25 cellular contexts compared by ENCODE assay signal in the genomic region with DNA sequence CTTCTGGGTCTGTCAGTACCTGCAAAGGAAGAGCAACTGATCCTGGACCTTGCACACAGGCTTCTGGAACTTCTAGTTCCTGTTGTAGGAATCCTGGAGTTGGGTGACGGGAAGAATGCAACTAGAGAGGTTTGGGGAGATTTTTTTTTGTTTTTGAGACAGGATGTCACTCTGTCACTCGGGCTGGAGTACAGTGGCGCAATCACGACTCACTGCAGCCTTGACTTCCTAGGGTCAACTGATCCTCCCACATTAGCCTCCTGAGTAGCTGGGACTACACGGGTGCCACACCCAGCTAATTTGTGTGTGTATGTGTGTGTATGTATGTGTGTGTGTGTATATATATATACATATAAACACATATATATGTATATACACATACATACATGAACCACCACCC. TPM values are rescaled to one million over a fixed set of nuclear protein-coding genes. Genes with fewer than 3 reads are reported as not detected.
A peak's percentile ranks its signal among the peaks of the same experiment; 100 is the strongest.
DNase-seq lines count a peak whose midpoint lies in the region; TF ChIP-seq lines count a peak whose summit lies in the region.
"Had no signal": no experiment of that assay in that cellular context is flagged by ENCODE, and none has a peak within 500 bp of the region (broad histone marks: within the 10 kb centered on the region; RNA-seq: fewer than 3 reads in every experiment).

No MANE protein-coding gene starts in this region.

- intact Hi-C loops in CD4-positive, alpha-beta memory T cell (cut with micrococcal nuclease): no loop called here
- intact Hi-C loops in transverse colon (cut with DNase I; ENCODE audit: low total_unique reads): no loop called here

- CTCF ChIA-PET in CD4-positive, alpha-beta memory T cell (lab: Charles Lee; ENCODE audit: partially characterized antibody): interaction anchor here (0.5 to 1.7 kb wide), 3 partner anchors 13 to 29 kb away, joined by 3 to 7 read pairs (median 3); no protein-coding TSS in a partner anchor

- POLR2A ChIA-PET in CD4-positive, alpha-beta memory T cell (lab: Charles Lee; ENCODE audit: partially characterized antibody): no interaction called here

- peaks cover 6% of the 10 kb centered on the region for H3K36me3 ChIP-seq in CD4-positive, alpha-beta memory T cell (ENCODE audit: insufficient read depth, low read length)
- H3K36me3 ChIP-seq in transverse colon: peaks cover 0 to 14% (median 7%) of the 10 kb centered on the region in 4 donors
- H3K36me3 ChIP-seq: neural progenitor cell, SJCRH30 had no signal

- no peaks in the 10 kb centered on the region for H3K27me3 Mint-ChIP-seq in CD4-positive, alpha-beta memory T cell
- H3K27me3 Mint-ChIP-seq: activated naive CD8-positive, alpha-beta T cell treated with anti-CD3 and anti-CD28 coated beads, Interleukin-2, amount 50 U/mL, for 24 hours; brain; CD4-positive, CD25-positive, alpha-beta regulatory T cell; progenitor cell of endocrine pancreas had no signal

- H3K9me3 ChIP-seq in CD4-positive, alpha-beta memory T cell (ENCODE audit: control insufficient read depth in 1 of 2, low read length in 2 of 2): no peaks in the 10 kb centered on the region
- no peaks in the 10 kb centered on the region for H3K9me3 ChIP-seq in transverse colon
- H3K9me3 ChIP-seq: SJCRH30, vagina had no signal

- peak overlapping the region in 6 of 7 donors; percentile 62 to 95 (median 78) for H3K27ac Mint-ChIP-seq in CD4-positive, alpha-beta memory T cell
- H3K27ac Mint-ChIP-seq: activated naive CD8-positive, alpha-beta T cell treated with anti-CD3 and anti-CD28 coated beads, Interleukin-2, amount 50 U/mL, for 24 hours; brain; neural progenitor cell; progenitor cell of endocrine pancreas had no signal

- peaks cover 15 to 36% (median 29%) of the 10 kb centered on the region in 4 donors for H3K4me1 Mint-ChIP-seq in CD4-positive, alpha-beta memory T cell

- H3K4me3 Mint-ChIP-seq in CD4-positive, alpha-beta memory T cell: peak overlapping the region in 1 of 8 donors; percentile 35
- H3K4me3 Mint-ChIP-seq: activated naive CD8-positive, alpha-beta T cell treated with anti-CD3 and anti-CD28 coated beads, Interleukin-2, amount 50 U/mL, for 24 hours; brain; neural progenitor cell; T-helper 1 cell treated with Interleukin-12 subunit alpha and Interleukin-12 subunit beta and Interleukin-4 antibody, amounts not matched to agents 30 μg/mL and 1 μg/mL, for 36 hours had no signal

- H3K4me3 ChIP-seq in CD4-positive, alpha-beta memory T cell (ENCODE audit: low read length in 2 of 2): no peak overlapping the region
- H3K4me3 ChIP-seq in foreskin fibroblast (ENCODE audit: low read depth in 1 of 2, low read length in 2 of 2) (no peak overlapping the region), transverse colon (no peak overlapping the region)
- H3K4me3 ChIP-seq: neural progenitor cell, SJCRH30, vagina had no signal

- H3K4me1 ChIP-seq in CD4-positive, alpha-beta memory T cell (ENCODE audit: insufficient read depth, low read length): peaks cover 32% of the 10 kb centered on the region
- peaks cover 8 to 20% (median 10%) of the 10 kb centered on the region in 4 donors for H3K4me1 ChIP-seq in transverse colon
- H3K4me1 ChIP-seq: neural progenitor cell had no signal

- no peak for TF ChIP-seq POLR2A in transverse colon (IDR thresholded peaks at IDR 0.05)

- no peak for DNase-seq in CD4-positive, alpha-beta memory T cell
- peak; percentile 54 for DNase-seq in MV-4-11 (lab: John Stamatoyannopoulos, UW)
- peak; percentile 40 to 62 for DNase-seq in foreskin fibroblast
- no peak for DNase-seq in transverse colon
- no peak for DNase-seq in T-helper 2 cell
- DNase-seq: activated CD4-positive, alpha-beta T cell treated with anti-CD3 and anti-CD28 coated beads, Interleukin-2, amount 50 U/mL, for 1 hour; activated CD8-positive, alpha-beta memory T cell treated with anti-CD3 and anti-CD28 coated beads, Interleukin-2, amount 50 U/mL, for 48 hours; activated effector memory CD4-positive, alpha-beta T cell treated with Interleukin-2 at 50 U/mL for 16 hours; activated naive CD8-positive, alpha-beta T cell treated with anti-CD3 and anti-CD28 coated beads, Interleukin-2, amount 50 U/mL, for 24 hours; CD4-positive, CD25-positive, alpha-beta regulatory T cell; DMS153; effector CD8-positive, alpha-beta T cell; foreskin melanocyte; GF-D8; hypothalamus; NCI-H1417; NCI-H2081 treated with DMSO at 0.1 percent for 48 hours; NCI-H446; SJCRH30; substantia nigra had no signal

- in situ Hi-C loops in transverse colon (cut with MboI; ENCODE audit: low pct_ligation_motif_present in 1 of 4, low pct_unique_long_range_greater_than_20kb in 1 of 4, low sequenced_read_pairs in 3 of 4): no loop called here

- TF ChIP-seq EP300 in transverse colon (IDR thresholded peaks at IDR 0.05; ENCODE audit: low read depth): no peak

- H3K27me3 ChIP-seq in CD4-positive, alpha-beta memory T cell (ENCODE audit: insufficient read depth, low read length): no peaks in the 10 kb centered on the region
- no peaks in the 10 kb centered on the region for H3K27me3 ChIP-seq in transverse colon
- H3K27me3 ChIP-seq: neural progenitor cell, SJCRH30, vagina had no signal

- no peak overlapping the region for H3K27ac ChIP-seq in CD4-positive, alpha-beta memory T cell (ENCODE audit: low read depth, low read length)
- H3K27ac ChIP-seq in transverse colon: no peak overlapping the region
- H3K27ac ChIP-seq: neural progenitor cell, SJCRH30, vagina had no signal

- TF ChIP-seq CTCF in foreskin fibroblast (IDR thresholded peaks at IDR 0.05; ENCODE audit: low read depth, low read length) (no peak), transverse colon (IDR thresholded peaks at IDR 0.05) (no peak)

- H3K9me3 Mint-ChIP-seq in CD4-positive, alpha-beta memory T cell: no peaks in the 10 kb centered on the region
- H3K9me3 Mint-ChIP-seq: activated naive CD8-positive, alpha-beta T cell treated with anti-CD3 and anti-CD28 coated beads, Interleukin-2, amount 50 U/mL, for 24 hours; brain; CD4-positive, CD25-positive, alpha-beta regulatory T cell; neural progenitor cell; T-helper 1 cell treated with Interleukin-12 subunit alpha and Interleukin-12 subunit beta and Interleukin-4 antibody, amounts not matched to agents 30 μg/mL and 1 μg/mL, for 36 hours had no signal

- WGBS in transverse colon (ENCODE audit: low coverage in 1 of 2), 2 donors: 82% methylated on average over 5 of the region's 5 CpGs; no CpG with 5 or more reads in 1 of the 2 donors

- peaks cover 21 to 38% of the 10 kb centered on the region in 2 donors for H3K36me3 Mint-ChIP-seq in CD4-positive, alpha-beta memory T cell

RNA-seq across cellular contexts. Expression of gene ENTREP3, which starts 18.8 kb away (rescaled TPM):
- 10 to 100 TPM; 10.5 to 12.2 TPM for total RNA-seq in CD4-positive, alpha-beta memory T cell
- 1 to 10 TPM in 1 of 2 donors, under 1 TPM in 1; 0.50 to 1.8 TPM for polyA plus RNA-seq in CD4-positive, alpha-beta memory T cell
- total RNA-seq in transverse colon: 10 to 100 TPM in 3 of 4 donors, 1 to 10 TPM in 1; 9.0 to 21.9 (median 15.7) TPM

RNA-seq across cellular contexts. Expression of gene SCAMP3, which starts 25.7 kb away (rescaled TPM):
- 100 to 1,000 TPM in 1 of 2 experiments, 10 to 100 TPM in 1; 94.4 to 101 TPM for total RNA-seq in CD4-positive, alpha-beta memory T cell
- polyA plus RNA-seq in CD4-positive, alpha-beta memory T cell: 100 to 1,000 TPM; 132 to 160 TPM
- total RNA-seq in transverse colon: 10 to 100 TPM in 3 of 4 donors, 1 to 10 TPM in 1; 7.8 to 61.3 (median 35.2) TPM

RNA-seq across cellular contexts. Expression of gene MTX1, which starts 28.0 kb away (rescaled TPM):
- 10 to 100 TPM; 17.7 to 18.2 TPM for total RNA-seq in CD4-positive, alpha-beta memory T cell
- 10 to 100 TPM; 42.5 to 65.5 TPM for polyA plus RNA-seq in CD4-positive, alpha-beta memory T cell
- total RNA-seq in transverse colon: 10 to 100 TPM; 24.3 to 64.0 (median 46.0) TPM

RNA-seq across cellular contexts. Expression of gene THBS3, which starts 28.8 kb away (rescaled TPM):
- 10 to 100 TPM; 30.9 to 33.5 TPM for total RNA-seq in CD4-positive, alpha-beta memory T cell
- 1 to 10 TPM; 6.1 to 6.7 TPM for polyA plus RNA-seq in CD4-positive, alpha-beta memory T cell
- total RNA-seq in transverse colon: 10 to 100 TPM; 19.2 to 37.8 (median 27.0) TPM

RNA-seq across cellular contexts. Expression of gene CLK2, which starts 36.9 kb away (rescaled TPM):
- total RNA-seq in CD4-positive, alpha-beta memory T cell: 100 to 1,000 TPM; 123 to 126 TPM
- 10 to 100 TPM; 11.4 to 21.5 TPM for polyA plus RNA-seq in CD4-positive, alpha-beta memory T cell
- total RNA-seq in transverse colon: 10 to 100 TPM; 31.9 to 92.9 (median 51.5) TPM

Comparison
In these comparisons a context has a peak if more than half of its experiments do, and no peak if none do; other contexts are left out.
1. DNase-seq: peak in MV-4-11 (single experiment) and foreskin fibroblast (2 of 2); none in CD4-positive, alpha-beta memory T cell (0 of 5), transverse colon (single experiment) and T-helper 2 cell (0 of 5).